ENCODE assay signal across 10 cellular contexts in the genomic region with DNA sequence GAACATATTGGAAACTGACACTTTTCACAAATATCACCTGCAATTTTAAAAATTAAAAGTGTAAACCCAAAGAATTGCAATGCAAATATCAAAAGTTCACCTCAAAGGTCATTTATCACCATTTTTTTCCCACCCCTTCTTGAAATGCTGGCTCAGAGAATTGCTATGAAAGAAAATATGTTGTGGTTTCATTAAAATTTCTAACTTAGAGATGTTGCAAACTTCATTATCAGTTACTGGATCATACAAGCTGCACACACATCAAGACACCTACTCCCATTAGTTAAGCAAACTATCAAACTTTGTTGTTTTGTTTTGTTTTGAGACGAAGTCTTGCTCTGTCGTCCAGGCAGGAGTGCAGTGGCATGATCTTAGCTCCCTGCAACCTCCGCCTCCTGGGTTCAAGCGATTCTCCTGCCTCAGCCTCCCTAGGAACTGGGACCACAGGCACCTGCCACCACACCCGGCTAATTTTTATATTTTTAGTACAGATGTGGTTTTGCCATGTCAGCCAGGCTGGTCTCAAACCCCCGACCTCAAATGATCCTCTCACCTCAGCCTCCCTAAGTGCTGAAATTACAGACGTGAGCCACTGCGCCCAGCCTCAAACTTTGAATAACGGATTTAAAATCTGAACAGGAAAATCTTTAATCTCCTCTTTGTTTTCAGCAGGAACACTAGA. TPM values are rescaled to one million over a fixed set of nuclear protein-coding genes. Genes with fewer than 3 reads are reported as not detected.
DNase-seq lines count a peak whose midpoint lies in the region; ATAC-seq and TF ChIP-seq lines count a peak whose summit lies in the region.
"Had no signal": no experiment of that assay in that cellular context is flagged by ENCODE, and none has a peak within 500 bp of the region (broad histone marks: within the 10 kb centered on the region; RNA-seq: fewer than 3 reads in every experiment).

No MANE protein-coding gene starts in this region.

- H3K4me3 Mint-ChIP-seq in CD4-positive, alpha-beta T cell = no peak overlapping the region

- BruUV-seq in PC-9 (replicated peaks; lab: Mats Ljungman, UMichigan) = TSS peak; percentile 66

- H2AFZ ChIP-seq in PC-9 = no peak overlapping the region

- TF ChIP-seq CTCF in PC-9 (conservative IDR thresholded peaks at IDR 0.05) = no peak
- no peak for TF ChIP-seq CTCF in colonic mucosa (IDR thresholded peaks at IDR 0.05)
- TF ChIP-seq CTCF in CD4-positive, alpha-beta T cell (IDR thresholded peaks at IDR 0.05) = no peak

- H3K9ac ChIP-seq in colonic mucosa (ENCODE audit: low read depth in 2 of 2, low read length in 2 of 2) (no peak overlapping the region), skeletal muscle satellite cell (ENCODE audit: low read depth, low read length) (peak overlapping the region; percentile 38)

- H3K36me3 Mint-ChIP-seq in CD4-positive, alpha-beta T cell (ENCODE audit: low read depth) = peaks cover 8% of the 10 kb centered on the region

- H3K36me3 ChIP-seq in PC-9 (ENCODE audit: low read depth) = peaks cover 5% of the 10 kb centered on the region; the same call in 1 of the 2 replicates
- no peaks in the 10 kb centered on the region for H3K36me3 ChIP-seq in colonic mucosa
- no peaks in the 10 kb centered on the region for H3K36me3 ChIP-seq in skeletal muscle satellite cell (ENCODE audit: insufficient read depth, low read length)

- H3F3A ChIP-seq in PC-9 (ENCODE audit: insufficient read depth, low read depth) = peaks cover 29% of the 10 kb centered on the region

- no peak for ATAC-seq in CD4-positive, alpha-beta T cell (ENCODE audit: poor library complexity)
- no peak for ATAC-seq in HG03039 (IDR thresholded peaks at IDR 0.05; ENCODE audit: unreplicated experiment)
- ATAC-seq in HG02885 (IDR thresholded peaks at IDR 0.05; ENCODE audit: poor library complexity, unreplicated experiment) = no peak

- H3K27me3 ChIP-seq in PC-9 (ENCODE audit: insufficient read depth, low read depth) = no peaks in the 10 kb centered on the region
- no peaks in the 10 kb centered on the region for H3K27me3 ChIP-seq in colonic mucosa
- no peaks in the 10 kb centered on the region for H3K27me3 ChIP-seq in skeletal muscle satellite cell (ENCODE audit: control insufficient read depth, insufficient read depth, low read length)
- no peaks in the 10 kb centered on the region for H3K27me3 ChIP-seq in CD4-positive, alpha-beta T cell (ENCODE audit: control insufficient read depth, insufficient read depth, low read length)
- H3K27me3 ChIP-seq: MG63 had no signal

- H3K4me3 ChIP-seq in PC-9 (peak overlapping the region; percentile 27; the same call in 1 of the 2 replicates), colonic mucosa (no peak overlapping the region), skeletal muscle satellite cell (ENCODE audit: low read length) (peak overlapping the region; percentile 31)

- H3K4me2 ChIP-seq in PC-9 (peak overlapping the region; percentile 73), skeletal muscle satellite cell (ENCODE audit: low read length) (peak overlapping the region; percentile 69)

- no peaks in the 10 kb centered on the region for H3K27me3 Mint-ChIP-seq in CD4-positive, alpha-beta T cell

- H3K9me3 Mint-ChIP-seq in CD4-positive, alpha-beta T cell = no peaks in the 10 kb centered on the region

- H3K27ac ChIP-seq in PC-9 = peak overlapping the region; percentile 99
- peak overlapping the region; percentile 56 for H3K27ac ChIP-seq in colonic mucosa
- H3K27ac ChIP-seq in CD4-positive, alpha-beta T cell (ENCODE audit: low read depth, low read length) = no peak overlapping the region

- H3K27ac Mint-ChIP-seq in CD4-positive, alpha-beta T cell = no peak overlapping the region

- peaks cover 55% of the 10 kb centered on the region for H3K79me2 ChIP-seq in PC-9 (ENCODE audit: low read depth)

- intact Hi-C loops in PC-9 (cut with micrococcal nuclease; ENCODE audit: unreplicated experiment) = loop anchor here (2.0 to 10.0 kb wide), 3 partner anchors 18 to 1976 kb away; a partner anchor contains a TSS
- intact Hi-C loops in colonic mucosa (cut with DNase I) = no loop called here
- intact Hi-C loops in CD4-positive, alpha-beta T cell (cut with DNase I, micrococcal nuclease) = no loop called here

- no peaks in the 10 kb centered on the region for H4K20me1 ChIP-seq in PC-9 (ENCODE audit: insufficient read depth)

- H3K9me3 ChIP-seq in PC-9 (ENCODE audit: insufficient read depth, low read depth) (no peaks in the 10 kb centered on the region), colonic mucosa (no peaks in the 10 kb centered on the region), skeletal muscle satellite cell (replicated peaks; ENCODE audit: low read length) (no peaks in the 10 kb centered on the region)
- no peaks in the 10 kb centered on the region for H3K9me3 ChIP-seq in CD4-positive, alpha-beta T cell (ENCODE audit: control insufficient read depth, low read length)
- H3K9me3 ChIP-seq: MG63 had no signal

- H3K9me2 ChIP-seq in PC-9 (ENCODE audit: insufficient read depth) = no peaks in the 10 kb centered on the region

- POLR2A ChIA-PET in PC-9 (lab: Charles Lee; ENCODE audit: unreplicated experiment) = no interaction called here
- POLR2A ChIA-PET in CD4-positive, alpha-beta T cell (lab: Charles Lee) = no interaction called here

- H3K4me1 ChIP-seq in PC-9 (replicated peaks; ENCODE audit: insufficient read depth) = peaks cover 54% of the 10 kb centered on the region
- H3K4me1 ChIP-seq in colonic mucosa = peaks cover 4% of the 10 kb centered on the region
- peaks cover 33% of the 10 kb centered on the region for H3K4me1 ChIP-seq in skeletal muscle satellite cell (ENCODE audit: control insufficient read depth, insufficient read depth, low read length)

- H3K4me1 Mint-ChIP-seq in CD4-positive, alpha-beta T cell (ENCODE audit: low read depth) = peaks cover 48% of the 10 kb centered on the region

- peak; percentile 9 for DNase-seq in NK-92 treated with Interleukin-12 subunit alpha and Interleukin-12 subunit beta, amount 100 ng/mL, for 24 hours (lab: John Stamatoyannopoulos, UW)
- no peak for DNase-seq in NK-92 (lab: John Stamatoyannopoulos, UW; ENCODE audit: unreplicated experiment)
- DNase-seq in PC-9 = peak in 1 of 2 experiments; percentile 87
- DNase-seq in colonic mucosa = no peak
- DNase-seq in CD4-positive, alpha-beta T cell = no peak
- DNase-seq: activated CD4-positive, CD25-positive, alpha-beta regulatory T cell treated with anti-CD3 and anti-CD28 coated beads, Interleukin-2, amount 50 U/mL, for 72 hours; MG63 had no signal

- CTCF ChIA-PET in PC-9 (lab: Charles Lee) = no interaction called here
- CTCF ChIA-PET in CD4-positive, alpha-beta T cell (lab: Charles Lee) = no interaction called here

RNA-seq across cellular contexts. Expression of a gene that starts 37.0 kb away (rescaled TPM):
- total RNA-seq in PC-9 (2021) (14.5 and 18.6 TPM in 2 replicates), colonic mucosa (10 to 100 TPM; 35.9 to 41.2 TPM)
- total RNA-seq in skeletal muscle satellite cell (2012; rRNA removed) = 20.3 and 22.9 TPM in 2 replicates
- 1 to 10 TPM; 7.9 to 9.5 TPM for total RNA-seq in CD4-positive, alpha-beta T cell
